9 cellular contexts compared by ENCODE assay signal in genomic region chr3:67381667-67382272, GRCh38.
DNase-seq lines count a peak whose midpoint lies in the region; ATAC-seq and TF ChIP-seq lines count a peak whose summit lies in the region.
"Had no signal": no experiment of that assay in that cellular context is flagged by ENCODE, and none has a peak within 500 bp of the region (broad histone marks: within the 10 kb centered on the region; RNA-seq: fewer than 3 reads in every experiment).

No MANE protein-coding gene starts in this region.

- H3K27ac Mint-ChIP-seq in neural crest cell (ENCODE audit: unreplicated experiment) = no peak overlapping the region

- no peaks in the 10 kb centered on the region for H3K27me3 Mint-ChIP-seq in neural crest cell (ENCODE audit: low read depth)

- DNase-seq in NCI-H446 (lab: John Stamatoyannopoulos, UW) = peak; percentile 4 to 24
- no peak for DNase-seq in NCI-H446 treated with DMSO at 0.1 percent for 48 hours (lab: John Stamatoyannopoulos, UW)
- peak; percentile 2 for DNase-seq in M059J (ENCODE audit: low read depth)
- peak; percentile 53 to 64 for DNase-seq in cardiac fibroblast (ENCODE audit: low read depth in 2 of 2)
- peak; percentile 42 for DNase-seq in neural crest cell (ENCODE audit: low read depth, low spot score)
- no peak for DNase-seq in NCI-H226

- TF ChIP-seq CTCF in cardiac fibroblast (IDR thresholded peaks at IDR 0.05; ENCODE audit: low read depth, low read length) (peak; percentile 63), neural crest cell (conservative IDR thresholded peaks at IDR 0.05) (peak; percentile 88)

- H3K36me3 Mint-ChIP-seq in neural crest cell (ENCODE audit: low read depth) = no peaks in the 10 kb centered on the region

- no peaks in the 10 kb centered on the region for H3K4me1 Mint-ChIP-seq in neural crest cell

- no peak for ATAC-seq in HG02938 (IDR thresholded peaks at IDR 0.05; ENCODE audit: unreplicated experiment)
- ATAC-seq in HG03135 (IDR thresholded peaks at IDR 0.05; ENCODE audit: unreplicated experiment) = no peak

- peaks cover 3% of the 10 kb centered on the region for H3K9me3 Mint-ChIP-seq in neural crest cell

- no peak overlapping the region for H3K4me3 ChIP-seq in cardiac fibroblast (replicated peaks in 1 of 2; ENCODE audit: low read depth in 2 of 2, low read length in 2 of 2)
- H3K4me3 ChIP-seq: skin epidermis had no signal

- H3K4me3 Mint-ChIP-seq in neural crest cell = no peak overlapping the region

Comparison
In these comparisons a context has a peak if more than half of its experiments do, and no peak if none do; other contexts are left out.
1. DNase-seq: peak in NCI-H446 (2 of 2), M059J (single experiment), cardiac fibroblast (2 of 2) and neural crest cell (single experiment); none in NCI-H446 treated with DMSO at 0.1 percent for 48 hours (single experiment) and NCI-H226 (single experiment).